In genomic region chr12:96366255-96366654, GRCh38 we compare ENCODE assay signal across 17 cellular contexts. TPM values are rescaled to one million over a fixed set of nuclear protein-coding genes. Genes with fewer than 3 reads are reported as not detected.
DNase-seq lines count a peak whose midpoint lies in the region; ATAC-seq, FAIRE-seq and TF ChIP-seq lines count a peak whose summit lies in the region.
"Had no signal": no experiment of that assay in that cellular context is flagged by ENCODE, and none has a peak within 500 bp of the region (broad histone marks: within the 10 kb centered on the region; RNA-seq: fewer than 3 reads in every experiment).

No MANE protein-coding gene starts in this region.

- H3K4me3 ChIP-seq in gastroesophageal sphincter (no peak overlapping the region), smooth muscle cell (no peak overlapping the region)

- H3K27me3 ChIP-seq in gastroesophageal sphincter: no peaks in the 10 kb centered on the region
- no peaks in the 10 kb centered on the region for H3K27me3 ChIP-seq in smooth muscle cell (ENCODE audit: low read depth)

- no peak for TF ChIP-seq POLR2A in GM12892 (IDR thresholded peaks at IDR 0.05; ENCODE audit: low read depth, low read length)
- TF ChIP-seq POLR2A in gastroesophageal sphincter (IDR thresholded peaks at IDR 0.05): no peak

- H3K79me2 ChIP-seq in smooth muscle cell (ENCODE audit: low read depth): peaks cover 98% of the 10 kb centered on the region

- no peak overlapping the region for H3K4me2 ChIP-seq in smooth muscle cell

- H3K9ac ChIP-seq in smooth muscle cell (ENCODE audit: low read depth): no peak overlapping the region

- intact Hi-C loops in activated naive CD4-positive, alpha-beta T cell treated with anti-CD3 and anti-CD28 coated beads for 36 hours (cut with micrococcal nuclease): no loop called here

- DNase-seq in GM12892 (ENCODE audit: insufficient read length) (no peak), T-helper 17 cell (no peak), smooth muscle cell (lab: John Stamatoyannopoulos, UW; ENCODE audit: unreplicated experiment) (no peak), COR-L47 (lab: John Stamatoyannopoulos, UW) (no peak), anterior cingulate cortex (lab: John Stamatoyannopoulos, UW) (no peak)
- no peak for DNase-seq in activated naive CD4-positive, alpha-beta T cell treated with anti-CD3 and anti-CD28 coated beads for 36 hours
- DNase-seq: C1 segment of cervical spinal cord; Caco-2; HCEC 1CT; MV-4-11; NCI-H1417 treated with DMSO at 0.1 percent for 48 hours; NCI-H1930; NCI-H446; NCI-H69; NK-92 treated with Interleukin-12 subunit alpha and Interleukin-12 subunit beta, amount 100 ng/mL, for 24 hours; SIG-M5 had no signal

- H3K4me3 Mint-ChIP-seq in T-helper 17 cell: no peak overlapping the region
- H3K4me3 Mint-ChIP-seq in activated naive CD4-positive, alpha-beta T cell treated with anti-CD3 and anti-CD28 coated beads for 36 hours: no peak overlapping the region

- H3K27me3 Mint-ChIP-seq in T-helper 17 cell: no peaks in the 10 kb centered on the region
- no peaks in the 10 kb centered on the region for H3K27me3 Mint-ChIP-seq in activated naive CD4-positive, alpha-beta T cell treated with anti-CD3 and anti-CD28 coated beads for 36 hours (ENCODE audit: low read depth)

- no peaks in the 10 kb centered on the region for H3K9me3 Mint-ChIP-seq in activated naive CD4-positive, alpha-beta T cell treated with anti-CD3 and anti-CD28 coated beads for 36 hours

- TF ChIP-seq EP300 in gastroesophageal sphincter (IDR thresholded peaks at IDR 0.05): no peak

- H3F3A ChIP-seq in smooth muscle cell (ENCODE audit: low read depth): no peaks in the 10 kb centered on the region

- H3K36me3 ChIP-seq in gastroesophageal sphincter (no peaks in the 10 kb centered on the region), smooth muscle cell (ENCODE audit: low read depth) (no peaks in the 10 kb centered on the region)

- H3K4me1 Mint-ChIP-seq in T-helper 17 cell: peaks cover 40% of the 10 kb centered on the region
- peaks cover 69% of the 10 kb centered on the region for H3K4me1 Mint-ChIP-seq in activated naive CD4-positive, alpha-beta T cell treated with anti-CD3 and anti-CD28 coated beads for 36 hours (ENCODE audit: low read depth)

- WGBS in gastroesophageal sphincter (ENCODE audit: low coverage in 1 of 2), 2 donors: 57% methylated on average over 2 of the region's 2 CpGs
- WGBS in smooth muscle cell (ENCODE audit: low lambda C conversion rate): 90% methylated on average over 2 of the region's 2 CpGs

- no peak for TF ChIP-seq CTCF in gastroesophageal sphincter (IDR thresholded peaks at IDR 0.05)
- TF ChIP-seq CTCF in smooth muscle cell (IDR thresholded peaks at IDR 0.05; ENCODE audit: borderline replicate concordance, insufficient read depth, poor library complexity, severe bottlenecking): no peak

- peak; percentile 27 for FAIRE-seq in GM12892 (lab: Jason Lieb, UNC)

- H3K9me3 ChIP-seq in T-helper 17 cell (ENCODE audit: control insufficient read depth, low read length, poor library complexity, severe bottlenecking) (no peaks in the 10 kb centered on the region), gastroesophageal sphincter (no peaks in the 10 kb centered on the region), smooth muscle cell (replicated peaks; ENCODE audit: low read depth) (no peaks in the 10 kb centered on the region)
- H3K9me3 ChIP-seq: Caco-2 had no signal

- ATAC-seq in T-helper 17 cell: no peak
- peak; percentile 42 for ATAC-seq in gastroesophageal sphincter

- CTCF ChIA-PET in activated naive CD4-positive, alpha-beta T cell treated with anti-CD3 and anti-CD28 coated beads for 36 hours (lab: Charles Lee): interaction anchor here (0.6 to 1.0 kb wide), 3 partner anchors 12 to 19 kb away, joined by 3 to 4 read pairs (median 4); no protein-coding TSS in a partner anchor

- H3K27ac Mint-ChIP-seq in T-helper 17 cell: peak overlapping the region; percentile 29
- no peak overlapping the region for H3K27ac Mint-ChIP-seq in activated naive CD4-positive, alpha-beta T cell treated with anti-CD3 and anti-CD28 coated beads for 36 hours

- H3K27ac ChIP-seq in gastroesophageal sphincter (peak overlapping the region; percentile 69 to 78 (median 77)), smooth muscle cell (ENCODE audit: low read depth) (peak overlapping the region; percentile 4)

- H3K36me3 Mint-ChIP-seq in T-helper 17 cell (ENCODE audit: low read depth): no peaks in the 10 kb centered on the region
- peaks cover 5% of the 10 kb centered on the region for H3K36me3 Mint-ChIP-seq in activated naive CD4-positive, alpha-beta T cell treated with anti-CD3 and anti-CD28 coated beads for 36 hours (ENCODE audit: low read depth)

- no peak overlapping the region for H2AFZ ChIP-seq in smooth muscle cell (ENCODE audit: low read depth)

- peaks cover 95% of the 10 kb centered on the region for H4K20me1 ChIP-seq in smooth muscle cell (ENCODE audit: low read depth)

- peaks cover 21 to 92% (median 23%) of the 10 kb centered on the region in 3 donors for H3K4me1 ChIP-seq in gastroesophageal sphincter
- H3K4me1 ChIP-seq in smooth muscle cell (ENCODE audit: low read depth): peaks cover 4% of the 10 kb centered on the region

RNA-seq across cellular contexts. Expression of gene CDK17, which starts 34.0 kb away (rescaled TPM):
- 19.3 TPM for polyA plus RNA-seq in GM12892 (2012; ENCODE audit: missing spikeins)
- total RNA-seq in T-helper 17 cell (100 to 1,000 TPM; 123 to 131 TPM), gastroesophageal sphincter (10 to 100 TPM; 54.4 to 77.9 (median 62.9) TPM), smooth muscle cell (49.8 and 54.1 TPM in 2 replicates)
- 16.0 and 19.1 TPM in 2 replicates for polyA plus RNA-seq in smooth muscle cell
- total RNA-seq in activated naive CD4-positive, alpha-beta T cell treated with anti-CD3 and anti-CD28 coated beads for 36 hours: 10 to 100 TPM; 41.4 to 45.8 TPM
